13 cellular contexts compared by ENCODE assay signal in genomic region chr1:1899266-1899966, GRCh38. TPM values are rescaled to one million over a fixed set of nuclear protein-coding genes. Genes with fewer than 3 reads are reported as not detected.
DNase-seq lines count a peak whose midpoint lies in the region; ATAC-seq, FAIRE-seq and TF ChIP-seq lines count a peak whose summit lies in the region.
"Had no signal": no experiment of that assay in that cellular context is flagged by ENCODE, and none has a peak within 500 bp of the region (broad histone marks: within the 10 kb centered on the region; RNA-seq: fewer than 3 reads in every experiment).

No MANE protein-coding gene starts in this region.

- H3K36me3 ChIP-seq in GM12878 (ENCODE audit: control insufficient read depth in 2 of 2, insufficient read depth in 2 of 2, low read length in 1 of 2), result no peaks in the 10 kb centered on the region
- H3K36me3 ChIP-seq: right atrium auricular region had no signal

- H3K4me3 ChIP-seq in GM12878, result no peak overlapping the region
- H3K4me3 ChIP-seq: right atrium auricular region had no signal

- intact Hi-C loops in GM12878 (cut with micrococcal nuclease; ENCODE audit: unreplicated experiment), result no loop called here

- peak; percentile 75 for ATAC-seq in GM12878
- ATAC-seq in HG02840 (IDR thresholded peaks at IDR 0.05; ENCODE audit: low FRiP score, unreplicated experiment), result no peak
- no peak for ATAC-seq in GM21423 (IDR thresholded peaks at IDR 0.05; ENCODE audit: unreplicated experiment)

- no peaks in the 10 kb centered on the region for H4K20me1 ChIP-seq in GM12878 (ENCODE audit: control insufficient read depth, insufficient read depth)

- POLR2A ChIA-PET in GM12878 (lab: Charles Lee), result interaction anchor here (1.4 to 2.8 kb wide), 2 partner anchors 9 to 32 kb away, joined by 3 to 10 read pairs; no protein-coding TSS in a partner anchor

- H3K9me3 ChIP-seq in GM12878 (replicated peaks; ENCODE audit: control insufficient read depth, insufficient read depth, low read length), result no peaks in the 10 kb centered on the region; the same call in 2 of the 3 replicates
- H3K9me3 ChIP-seq: right atrium auricular region had no signal

- CTCF ChIA-PET in activated naive CD4-positive, alpha-beta T cell treated with anti-CD3 and anti-CD28 coated beads, Interleukin-2, amount 10 ng/mL, durations not matched to agents 7 days and 5 days (lab: Charles Lee), result interaction anchor here (0.6 to 4.2 kb wide), 2 partner anchors 9 to 133 kb away, joined by 3 to 38 read pairs; no protein-coding TSS in a partner anchor
- CTCF ChIA-PET in GM12878 (lab: Yijun Ruan, JAX), result interaction anchor here (0.6 to 2.8 kb wide), 5 partner anchors 9 to 178 kb away, joined by 3 to 9 read pairs (median 4); no protein-coding TSS in a partner anchor

- H3K27ac ChIP-seq in GM12878 (ENCODE audit: control insufficient read depth, insufficient read depth), result no peak overlapping the region
- H3K27ac ChIP-seq: right atrium auricular region had no signal

- no peaks in the 10 kb centered on the region for H3K79me2 ChIP-seq in GM12878 (ENCODE audit: control insufficient read depth, insufficient read depth, low read length)

- H3K4me1 ChIP-seq in GM12878 (ENCODE audit: control insufficient read depth, insufficient read depth, low read length), result peaks cover 9% of the 10 kb centered on the region

- RAD21 ChIA-PET in GM12878 (lab: Charles Lee; ENCODE audit: unreplicated experiment), result interaction anchor here (1.2 to 5.6 kb wide), 2 partner anchors 8 to 123 kb away, joined by 3 to 28 read pairs; no protein-coding TSS in a partner anchor

- TF ChIP-seq EP300 in GM12878 (IDR thresholded peaks at IDR 0.05; ENCODE audit: borderline replicate concordance in 1 of 2, control insufficient read depth in 1 of 2, low read depth in 2 of 2, low read length in 2 of 2), result no peak

- in situ Hi-C loops in GM12878 (cut with MboI), result no loop called here

- 18% methylated on average over 16 of the region's 16 CpGs for WGBS in GM12878 (ENCODE audit: insufficient coverage, insufficient replicate concordance, low lambda C conversion rate, missing lambda C conversion rate)

- H3K4me2 ChIP-seq in GM12878 (ENCODE audit: control insufficient read depth, insufficient read depth), result no peak overlapping the region

- H3K27me3 Mint-ChIP-seq in activated naive CD4-positive, alpha-beta T cell treated with anti-CD3 and anti-CD28 coated beads, Interleukin-2, amount 10 ng/mL, durations not matched to agents 7 days and 5 days, result peaks cover 67% of the 10 kb centered on the region

- H3K27me3 ChIP-seq in GM12878 (replicated peaks in 1 of 2; ENCODE audit: control insufficient read depth in 2 of 2, insufficient read depth in 2 of 2, low read length in 1 of 2), result no peaks in the 10 kb centered on the region
- H3K27me3 ChIP-seq: right atrium auricular region had no signal

- TF ChIP-seq CTCF in GM12878 (IDR thresholded peaks at IDR 0.05 in 2 of 3, conservative IDR thresholded peaks at IDR 0.05 in 1 of 3; ENCODE audit: control insufficient read depth in 2 of 3, extremely low read depth in 1 of 3, insufficient read depth in 1 of 3, low read depth in 3 of 3, low read length in 3 of 3), result peak; percentile 43 to 46 (median 45); a peak in 5 of 6 replicates

- no peak overlapping the region for H3K27ac Mint-ChIP-seq in activated naive CD4-positive, alpha-beta T cell treated with anti-CD3 and anti-CD28 coated beads, Interleukin-2, amount 10 ng/mL, durations not matched to agents 7 days and 5 days
- H3K27ac Mint-ChIP-seq: T-helper 1 cell treated with Interleukin-12 subunit alpha and Interleukin-12 subunit beta and Interleukin-4 antibody, amounts not matched to agents 30 μg/mL and 1 μg/mL, for 36 hours had no signal

- H2AFZ ChIP-seq in GM12878 (ENCODE audit: control insufficient read depth, low read depth, low read length), result no peak overlapping the region

- BruUV-seq in GM12878 (replicated peaks; lab: Mats Ljungman, UMichigan), result no TSS peak

- FAIRE-seq in GM12878 (lab: Jason Lieb, UNC), result no peak

- no peak overlapping the region for H3K4me3 Mint-ChIP-seq in activated naive CD4-positive, alpha-beta T cell treated with anti-CD3 and anti-CD28 coated beads, Interleukin-2, amount 10 ng/mL, durations not matched to agents 7 days and 5 days
- H3K4me3 Mint-ChIP-seq: IgD-negative memory B cell; T-helper 1 cell treated with Interleukin-12 subunit alpha and Interleukin-12 subunit beta and Interleukin-4 antibody, amounts not matched to agents 30 μg/mL and 1 μg/mL, for 36 hours had no signal

- TF ChIP-seq POLR2A in GM12878 (IDR thresholded peaks at IDR 0.05; ENCODE audit: low read depth, low read length), result no peak

- H3K4me1 Mint-ChIP-seq in activated naive CD4-positive, alpha-beta T cell treated with anti-CD3 and anti-CD28 coated beads, Interleukin-2, amount 10 ng/mL, durations not matched to agents 7 days and 5 days, result peaks cover 18% of the 10 kb centered on the region

- SMC1A ChIA-PET in GM12878 (lab: Charles Lee; ENCODE audit: uncharacterized antibody, unreplicated experiment), result interaction anchor here (1.2 kb wide), 2 partner anchors 8 to 71 kb away, joined by 3 read pairs; no protein-coding TSS in a partner anchor

- peak; percentile 54 for DNase-seq in activated naive CD4-positive, alpha-beta T cell treated with anti-CD3 and anti-CD28 coated beads, Interleukin-2, amount 10 ng/mL, durations not matched to agents 7 days and 5 days
- no peak for DNase-seq in activated naive CD4-positive, alpha-beta T cell treated with Interleukin-2 at 50 U/mL for 16 hours
- DNase-seq in KG1 (lab: John Stamatoyannopoulos, UW) (peak; percentile 37), GM12878 (ENCODE audit: low read depth, low spot score) (no peak), T1000 (lab: John Stamatoyannopoulos, UW) (no peak)
- peak; percentile 49 for DNase-seq in stimulated activated CD8-positive, alpha-beta memory T cell treated with anti-CD3 and anti-CD28 coated beads, Interleukin-4, amount 100 ng/mL, for 48 hours
- DNase-seq: caudate nucleus had no signal

- no peak for TF ChIP-seq RAD21 in GM12878 (IDR thresholded peaks at IDR 0.05; ENCODE audit: insufficient read depth, low read depth, low read length)

- H3K36me3 Mint-ChIP-seq in activated naive CD4-positive, alpha-beta T cell treated with anti-CD3 and anti-CD28 coated beads, Interleukin-2, amount 10 ng/mL, durations not matched to agents 7 days and 5 days, result no peaks in the 10 kb centered on the region

- H3K9ac ChIP-seq in GM12878 (ENCODE audit: control insufficient read depth, insufficient read depth, low read length), result no peak overlapping the region

- H3K9me3 Mint-ChIP-seq in activated naive CD4-positive, alpha-beta T cell treated with anti-CD3 and anti-CD28 coated beads, Interleukin-2, amount 10 ng/mL, durations not matched to agents 7 days and 5 days, result no peaks in the 10 kb centered on the region
- H3K9me3 Mint-ChIP-seq: IgD-negative memory B cell; T-helper 1 cell treated with Interleukin-12 subunit alpha and Interleukin-12 subunit beta and Interleukin-4 antibody, amounts not matched to agents 30 μg/mL and 1 μg/mL, for 36 hours had no signal

RNA-seq across cellular contexts. Expression of gene GNB1, which starts 8.5 kb away (rescaled TPM):
- total RNA-seq in GM12878 (2013; cell fraction: nucleolus; rRNA removed), result 193 and 204 TPM in 2 replicates
- total RNA-seq in GM12878 (2014; rRNA removed), result 64.8 and 68.2 TPM in 2 replicates
- total RNA-seq in GM12878 (2014; rRNA removed; fragmentation: Illumina TruSeq; extraction: Trizol), result 120 and 126 TPM in 2 replicates
- total RNA-seq in GM12878 (2021), result 324 and 335 TPM in 2 replicates
- 145 TPM for polyA plus RNA-seq in GM12878 (2011; ENCODE audit: low read depth)
- polyA plus RNA-seq in GM12878 (2011; rRNA removed), result 223 and 374 TPM in 2 replicates
- 336 and 348 TPM in 2 replicates for polyA plus RNA-seq in GM12878 (2011; cell fraction: cytosol; rRNA removed)
- 165 and 201 TPM in 2 replicates for polyA plus RNA-seq in GM12878 (2011; cell fraction: nucleus; rRNA removed)
- 179 and 196 TPM in 2 replicates for polyA plus RNA-seq in GM12878 (2012)
- polyA plus RNA-seq in GM12878 (2014; fragmentation: Illumina TruSeq; extraction: Trizol), result 203 and 392 TPM in 2 replicates
- 10 to 100 TPM; 41.0 to 53.7 TPM for polyA plus RNA-seq in GM12878 (2014; fragmentation: Nextera tagmentation; extraction: Ambion mirVana)
- 199 and 201 TPM in 2 replicates for polyA plus RNA-seq in GM12878 (2014; rRNA removed)
- polyA plus RNA-seq in GM12878 (2016; fragmentation: Nextera tagmentation; extraction: Ambion mirVana), result 10 to 100 TPM; 23.0 to 49.1 TPM
- 448 and 491 TPM in 2 replicates for polyA minus RNA-seq in GM12878 (2011; rRNA and poly(A)+ RNA removed)
- 134 and 143 TPM in 2 replicates for polyA minus RNA-seq in GM12878 (2011; cell fraction: cytosol; rRNA and poly(A)+ RNA removed)
- 45.1 and 81.2 TPM in 2 replicates for polyA minus RNA-seq in GM12878 (2011; cell fraction: nucleus; rRNA and poly(A)+ RNA removed)

RNA-seq across cellular contexts. Expression of gene CALML6, which starts 15.6 kb away (rescaled TPM):
- total RNA-seq in GM12878 (2013; cell fraction: nucleolus; rRNA removed), result 0.40 TPM in 1 of 2 replicates, not detected in the other
- total RNA-seq in GM12878 (2014; rRNA removed) (0.11 and 1.3 TPM in 2 replicates), GM12878 (2014; rRNA removed; fragmentation: Illumina TruSeq; extraction: Trizol) (0.31 TPM in 1 of 2 replicates, not detected in the other), GM12878 (2021) (0.21 TPM in 1 of 2 replicates, not detected in the other)
- polyA plus RNA-seq in GM12878 (2011; ENCODE audit: low read depth), result not detected
- polyA plus RNA-seq in GM12878 (2011; rRNA removed) (0.07 and 0.29 TPM in 2 replicates), GM12878 (2014; fragmentation: Illumina TruSeq; extraction: Trizol) (0.09 TPM in 1 of 2 replicates, not detected in the other), GM12878 (2014; fragmentation: Nextera tagmentation; extraction: Ambion mirVana) (not detected), GM12878 (2014; rRNA removed) (0.42 TPM in 1 of 2 replicates, not detected in the other), GM12878 (2016; fragmentation: Nextera tagmentation; extraction: Ambion mirVana) (not detected)
- polyA plus RNA-seq in GM12878 (2011; cell fraction: cytosol; rRNA removed), result 0.22 TPM in 1 of 2 replicates, not detected in the other
- polyA plus RNA-seq in GM12878 (2011; cell fraction: nucleus; rRNA removed), result 0.78 and 1.7 TPM in 2 replicates
- polyA plus RNA-seq in GM12878 (2012), result 0.11 and 0.42 TPM in 2 replicates
- polyA minus RNA-seq in GM12878 (2011; rRNA and poly(A)+ RNA removed), result not detected in 2 replicates
- polyA minus RNA-seq in GM12878 (2011; cell fraction: cytosol; rRNA and poly(A)+ RNA removed), result not detected in 2 replicates
- not detected in 2 replicates for polyA minus RNA-seq in GM12878 (2011; cell fraction: nucleus; rRNA and poly(A)+ RNA removed)
- total RNA-seq: right atrium auricular region had no signal
- polyA plus RNA-seq: IgD-negative memory B cell had no signal

RNA-seq across cellular contexts. Expression of gene TMEM52, which starts 19.7 kb away (rescaled TPM):
- not detected in 2 replicates for total RNA-seq in GM12878 (2013; cell fraction: nucleolus; rRNA removed)
- 0.17 TPM in 1 of 2 replicates, not detected in the other for total RNA-seq in GM12878 (2014; rRNA removed)
- not detected in 2 replicates for total RNA-seq in GM12878 (2014; rRNA removed; fragmentation: Illumina TruSeq; extraction: Trizol)
- not detected in 2 replicates for total RNA-seq in GM12878 (2021)
- not detected for polyA plus RNA-seq in GM12878 (2011; ENCODE audit: low read depth)
- not detected in 2 replicates for polyA plus RNA-seq in GM12878 (2011; rRNA removed)
- 0.12 and 0.15 TPM in 2 replicates for polyA plus RNA-seq in GM12878 (2011; cell fraction: cytosol; rRNA removed)
- polyA plus RNA-seq in GM12878 (2011; cell fraction: nucleus; rRNA removed), result 0.16 TPM in 1 of 2 replicates, not detected in the other
- polyA plus RNA-seq in GM12878 (2012), result 0.18 and 0.24 TPM in 2 replicates
- not detected in 2 replicates for polyA plus RNA-seq in GM12878 (2014; fragmentation: Illumina TruSeq; extraction: Trizol)
- not detected for polyA plus RNA-seq in GM12878 (2014; fragmentation: Nextera tagmentation; extraction: Ambion mirVana)
- polyA plus RNA-seq in GM12878 (2014; rRNA removed), result 0.18 TPM in 1 of 2 replicates, not detected in the other
- under 1 TPM; 0.24 to 0.33 TPM for polyA plus RNA-seq in GM12878 (2016; fragmentation: Nextera tagmentation; extraction: Ambion mirVana)
- polyA minus RNA-seq in GM12878 (2011; rRNA and poly(A)+ RNA removed), result 0.44 TPM in 1 of 2 replicates, not detected in the other
- polyA minus RNA-seq in GM12878 (2011; cell fraction: cytosol; rRNA and poly(A)+ RNA removed), result not detected in 2 replicates
- 0.24 TPM in 1 of 2 replicates, not detected in the other for polyA minus RNA-seq in GM12878 (2011; cell fraction: nucleus; rRNA and poly(A)+ RNA removed)
- total RNA-seq: ureter had no signal
- polyA plus RNA-seq: IgD-negative memory B cell had no signal

Comparison
In these comparisons a context has a peak if more than half of its experiments do, and no peak if none do; other contexts are left out.
1. DNase-seq: peak in activated naive CD4-positive, alpha-beta T cell treated with anti-CD3 and anti-CD28 coated beads, Interleukin-2, amount 10 ng/mL, durations not matched to agents 7 days and 5 days (single experiment), KG1 (single experiment) and stimulated activated CD8-positive, alpha-beta memory T cell treated with anti-CD3 and anti-CD28 coated beads, Interleukin-4, amount 100 ng/mL, for 48 hours (single experiment); none in activated naive CD4-positive, alpha-beta T cell treated with Interleukin-2 at 50 U/mL for 16 hours (single experiment), GM12878 (single experiment) and T1000 (single experiment).